20 cellular contexts compared by ENCODE assay signal in the genomic region with DNA sequence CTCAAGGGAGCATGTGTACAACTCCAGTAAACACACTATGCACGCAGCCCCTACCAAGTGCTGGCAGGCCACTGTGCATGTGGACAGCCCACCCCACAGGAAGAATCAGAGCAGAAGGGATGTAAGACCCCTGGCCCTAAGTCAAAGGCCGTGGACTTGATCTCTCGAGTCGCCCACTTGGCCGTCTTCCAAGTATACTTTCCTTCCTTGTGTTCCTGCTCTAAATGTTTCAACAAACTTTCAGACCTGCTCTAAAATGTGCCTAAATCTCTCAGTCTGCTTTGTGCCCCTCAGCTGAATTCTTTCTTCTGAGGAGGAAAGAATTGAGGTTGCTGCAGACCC. TPM values are rescaled to one million over a fixed set of nuclear protein-coding genes. Genes with fewer than 3 reads are reported as not detected.
A peak's percentile ranks its signal among the peaks of the same experiment; 100 is the strongest.
DNase-seq lines count a peak whose midpoint lies in the region; ATAC-seq and TF ChIP-seq lines count a peak whose summit lies in the region.
"Had no signal": no experiment of that assay in that cellular context is flagged by ENCODE, and none has a peak within 500 bp of the region (broad histone marks: within the 10 kb centered on the region; RNA-seq: fewer than 3 reads in every experiment).

No MANE protein-coding gene starts in this region.

- H3K4me1 ChIP-seq in BLaER1, result peaks cover 16% of the 10 kb centered on the region
- no peaks in the 10 kb centered on the region for H3K4me1 ChIP-seq in mesenchymal stem cell (ENCODE audit: control insufficient read depth, insufficient read depth, low read depth, low read length)

- no peak overlapping the region for H3K27ac Mint-ChIP-seq in activated naive CD4-positive, alpha-beta T cell treated with anti-CD3 and anti-CD28 coated beads for 36 hours

- H3K4me2 ChIP-seq in BLaER1, result peak overlapping the region; percentile 44; the same call in 1 of the 2 replicates
- H3K4me2 ChIP-seq in mesenchymal stem cell (ENCODE audit: low read length, poor library complexity, severe bottlenecking), result no peak overlapping the region
- H3K4me2 ChIP-seq: A549 had no signal

- H3K4me3 Mint-ChIP-seq in activated naive CD4-positive, alpha-beta T cell treated with anti-CD3 and anti-CD28 coated beads for 36 hours, result no peak overlapping the region
- H3K4me3 Mint-ChIP-seq: CD8-positive, alpha-beta memory T cell had no signal

- no peak overlapping the region for H3K4me3 ChIP-seq in BLaER1
- no peak overlapping the region for H3K4me3 ChIP-seq in mesenchymal stem cell (ENCODE audit: insufficient read depth in 1 of 2, low read depth in 1 of 2, low read length in 2 of 2)
- H3K4me3 ChIP-seq: A549, MG63 had no signal

- H3K27ac ChIP-seq in BLaER1, result no peak overlapping the region
- peak overlapping the region; percentile 18 for H3K27ac ChIP-seq in C4-2B
- H3K27ac ChIP-seq in VCaP, result peak overlapping the region; percentile 80
- no peak overlapping the region for H3K27ac ChIP-seq in mesenchymal stem cell (ENCODE audit: low read length, poor library complexity, severe bottlenecking)
- H3K27ac ChIP-seq in substantia nigra (ENCODE audit: low read depth, low read length, poor library complexity, severe bottlenecking), result no peak overlapping the region
- H3K27ac ChIP-seq: A549, HL-60 had no signal

- H3K9ac ChIP-seq in BLaER1, result no peak overlapping the region
- no peak overlapping the region for H3K9ac ChIP-seq in mesenchymal stem cell (ENCODE audit: low read length)

- no peak overlapping the region for H2BK120ac ChIP-seq in mesenchymal stem cell (ENCODE audit: low read depth, low read length)

- peak overlapping the region in 1 of 2 experiments; percentile 71 for H3K14ac ChIP-seq in mesenchymal stem cell (ENCODE audit: low read length in 2 of 2)

- H4K8ac ChIP-seq in mesenchymal stem cell (ENCODE audit: low read length), result no peak overlapping the region

- no peak overlapping the region for H2BK15ac ChIP-seq in mesenchymal stem cell (ENCODE audit: low read depth, poor library complexity, severe bottlenecking)

- H3K36me3 ChIP-seq in BLaER1 (no peaks in the 10 kb centered on the region), mesenchymal stem cell (ENCODE audit: control insufficient read depth in 1 of 2, insufficient read depth in 2 of 2, low read depth in 1 of 2, low read length in 2 of 2) (no peaks in the 10 kb centered on the region)
- H3K36me3 ChIP-seq: MG63 had no signal

- no peak overlapping the region for H2AK5ac ChIP-seq in mesenchymal stem cell (ENCODE audit: low read length, severe bottlenecking)

- no peaks in the 10 kb centered on the region for H3K9me3 ChIP-seq in BLaER1
- no peaks in the 10 kb centered on the region for H3K9me3 ChIP-seq in mesenchymal stem cell (ENCODE audit: control insufficient read depth, low read length)
- H3K9me3 ChIP-seq: A549, MG63 had no signal

- peak overlapping the region in 1 of 2 experiments; percentile 52 for H3K23ac ChIP-seq in mesenchymal stem cell (ENCODE audit: low read length in 2 of 2)

- 87% methylated on average over 5 of the region's 5 CpGs for WGBS in mesenchymal stem cell

- intact Hi-C loops in activated naive CD4-positive, alpha-beta T cell treated with anti-CD3 and anti-CD28 coated beads for 36 hours (cut with micrococcal nuclease), result no loop called here

- DNase-seq in mesenchymal stem cell (no peak), substantia nigra (lab: John Stamatoyannopoulos, UW) (no peak)
- no peak for DNase-seq in activated naive CD4-positive, alpha-beta T cell treated with anti-CD3 and anti-CD28 coated beads for 36 hours
- DNase-seq: AML-193; CD8-positive, alpha-beta memory T cell; DMS153; DND-41; Kasumi-1; MG63; NCI-H2171; NCI-H226; NCI-H510A had no signal

- no peak overlapping the region for H3K4ac ChIP-seq in mesenchymal stem cell (ENCODE audit: low read depth in 1 of 2, low read length in 2 of 2)

- H3K4me1 Mint-ChIP-seq in activated naive CD4-positive, alpha-beta T cell treated with anti-CD3 and anti-CD28 coated beads for 36 hours (ENCODE audit: low read depth), result peaks cover 15% of the 10 kb centered on the region

- no peak for ATAC-seq in GM18517 (IDR thresholded peaks at IDR 0.05; ENCODE audit: unreplicated experiment)
- ATAC-seq: A549, HCT116 had no signal

- peak overlapping the region; percentile 27 for H2AFZ ChIP-seq in mesenchymal stem cell (ENCODE audit: low read depth, low read length)

- no peaks in the 10 kb centered on the region for H3K27me3 ChIP-seq in BLaER1
- peaks cover 15 to 20% of the 10 kb centered on the region in 2 experiments for H3K27me3 ChIP-seq in mesenchymal stem cell (ENCODE audit: control insufficient read depth in 1 of 2, insufficient read depth in 1 of 2, low read length in 2 of 2)
- H3K27me3 ChIP-seq: MG63 had no signal

- H3K9me3 Mint-ChIP-seq in activated naive CD4-positive, alpha-beta T cell treated with anti-CD3 and anti-CD28 coated beads for 36 hours, result no peaks in the 10 kb centered on the region
- H3K9me3 Mint-ChIP-seq: CD8-positive, alpha-beta memory T cell had no signal

- H3K79me1 ChIP-seq in mesenchymal stem cell (replicated peaks; ENCODE audit: low read length, poor library complexity, severe bottlenecking), result no peaks in the 10 kb centered on the region

- no peaks in the 10 kb centered on the region for H3K36me3 Mint-ChIP-seq in activated naive CD4-positive, alpha-beta T cell treated with anti-CD3 and anti-CD28 coated beads for 36 hours (ENCODE audit: low read depth)
- H3K36me3 Mint-ChIP-seq: CD14-positive monocyte; CD8-positive, alpha-beta memory T cell had no signal

- H4K91ac ChIP-seq in mesenchymal stem cell (ENCODE audit: low read length), result no peak overlapping the region

- H3K18ac ChIP-seq in mesenchymal stem cell (ENCODE audit: low read depth in 1 of 2, low read length in 2 of 2), result no peak overlapping the region

- H3K27me3 Mint-ChIP-seq in activated naive CD4-positive, alpha-beta T cell treated with anti-CD3 and anti-CD28 coated beads for 36 hours (ENCODE audit: low read depth), result no peaks in the 10 kb centered on the region

- CTCF ChIA-PET in activated naive CD4-positive, alpha-beta T cell treated with anti-CD3 and anti-CD28 coated beads for 36 hours (lab: Charles Lee), result no interaction called here

- no peak for TF ChIP-seq CTCF in C4-2B (conservative IDR thresholded peaks at IDR 0.05)
- no peak for TF ChIP-seq CTCF in VCaP (conservative IDR thresholded peaks at IDR 0.05)

- no peak overlapping the region for H2BK12ac ChIP-seq in mesenchymal stem cell (ENCODE audit: low read length in 2 of 2)

- H2BK5ac ChIP-seq in mesenchymal stem cell (ENCODE audit: low read depth, low read length, poor library complexity, severe bottlenecking), result no peak overlapping the region

- H4K20me1 ChIP-seq in BLaER1, result no peaks in the 10 kb centered on the region

RNA-seq across cellular contexts. Expression of a gene that starts 21.1 kb away (rescaled TPM):
- polyA plus RNA-seq in mesenchymal stem cell (2013, experiment 1 of 2), result 8.6 TPM
- polyA plus RNA-seq in mesenchymal stem cell (2013, experiment 2 of 2), result 7.6 TPM
- 10 to 100 TPM; 26.0 to 28.3 TPM for total RNA-seq in activated naive CD4-positive, alpha-beta T cell treated with anti-CD3 and anti-CD28 coated beads for 36 hours

RNA-seq across cellular contexts. Expression of a gene that starts 35.4 kb away (rescaled TPM):
- polyA plus RNA-seq in mesenchymal stem cell (2013, experiment 1 of 2), result 19.1 TPM
- polyA plus RNA-seq in mesenchymal stem cell (2013, experiment 2 of 2), result 20.0 TPM
- total RNA-seq in activated naive CD4-positive, alpha-beta T cell treated with anti-CD3 and anti-CD28 coated beads for 36 hours, result 10 to 100 TPM; 25.2 to 33.8 TPM

Comparison
In these comparisons a context has a peak if more than half of its experiments do, and no peak if none do; other contexts are left out.
1. H3K27ac ChIP-seq: peak in C4-2B (single experiment) and VCaP (single experiment); none in BLaER1 (single experiment), mesenchymal stem cell (single experiment) and substantia nigra (single experiment).